ENCODE assay signal across 1 cellular context in the genomic region with DNA sequence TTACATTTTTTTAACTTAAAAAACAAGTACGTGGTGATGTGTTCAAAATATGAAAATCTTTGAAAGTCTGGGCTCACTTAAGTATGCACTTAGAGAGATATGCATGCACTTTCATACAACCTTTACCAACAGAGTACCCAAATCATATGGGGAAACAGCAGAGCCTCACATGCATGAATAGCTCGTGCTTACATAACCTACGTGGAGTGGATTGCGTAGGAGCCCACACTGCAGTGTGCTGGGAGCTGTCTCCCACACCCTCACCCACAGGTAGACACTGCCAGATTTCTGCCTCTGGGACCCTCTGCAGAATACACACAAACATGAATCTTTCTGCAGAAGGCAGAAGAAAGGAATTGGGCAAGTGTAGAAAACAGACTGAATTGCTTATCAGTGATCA.
TF ChIP-seq lines count a peak whose summit lies in the region.

No MANE protein-coding gene starts in this region.

TF ChIP-seq in A549, 52 proteins besides CTCF, POLR2A, EP300 and RAD21 (continued from another document):
- TF ChIP-seq HES2 (IDR thresholded peaks at IDR 0.05) (no peak), MYC (IDR thresholded peaks at IDR 0.05; ENCODE audit: borderline replicate concordance, low read length) (no peak), EHMT2 (IDR thresholded peaks at IDR 0.05; ENCODE audit: low read depth) (no peak), NR3C1 (IDR thresholded peaks at IDR 0.05) (no peak), HEYL (CRISPR knock-in tag; IDR thresholded peaks at IDR 0.05) (no peak), POLR2AphosphoS2 (conservative IDR thresholded peaks at IDR 0.05; ENCODE audit: low read length) (no peak)
- TF ChIP-seq, protein P1, sequence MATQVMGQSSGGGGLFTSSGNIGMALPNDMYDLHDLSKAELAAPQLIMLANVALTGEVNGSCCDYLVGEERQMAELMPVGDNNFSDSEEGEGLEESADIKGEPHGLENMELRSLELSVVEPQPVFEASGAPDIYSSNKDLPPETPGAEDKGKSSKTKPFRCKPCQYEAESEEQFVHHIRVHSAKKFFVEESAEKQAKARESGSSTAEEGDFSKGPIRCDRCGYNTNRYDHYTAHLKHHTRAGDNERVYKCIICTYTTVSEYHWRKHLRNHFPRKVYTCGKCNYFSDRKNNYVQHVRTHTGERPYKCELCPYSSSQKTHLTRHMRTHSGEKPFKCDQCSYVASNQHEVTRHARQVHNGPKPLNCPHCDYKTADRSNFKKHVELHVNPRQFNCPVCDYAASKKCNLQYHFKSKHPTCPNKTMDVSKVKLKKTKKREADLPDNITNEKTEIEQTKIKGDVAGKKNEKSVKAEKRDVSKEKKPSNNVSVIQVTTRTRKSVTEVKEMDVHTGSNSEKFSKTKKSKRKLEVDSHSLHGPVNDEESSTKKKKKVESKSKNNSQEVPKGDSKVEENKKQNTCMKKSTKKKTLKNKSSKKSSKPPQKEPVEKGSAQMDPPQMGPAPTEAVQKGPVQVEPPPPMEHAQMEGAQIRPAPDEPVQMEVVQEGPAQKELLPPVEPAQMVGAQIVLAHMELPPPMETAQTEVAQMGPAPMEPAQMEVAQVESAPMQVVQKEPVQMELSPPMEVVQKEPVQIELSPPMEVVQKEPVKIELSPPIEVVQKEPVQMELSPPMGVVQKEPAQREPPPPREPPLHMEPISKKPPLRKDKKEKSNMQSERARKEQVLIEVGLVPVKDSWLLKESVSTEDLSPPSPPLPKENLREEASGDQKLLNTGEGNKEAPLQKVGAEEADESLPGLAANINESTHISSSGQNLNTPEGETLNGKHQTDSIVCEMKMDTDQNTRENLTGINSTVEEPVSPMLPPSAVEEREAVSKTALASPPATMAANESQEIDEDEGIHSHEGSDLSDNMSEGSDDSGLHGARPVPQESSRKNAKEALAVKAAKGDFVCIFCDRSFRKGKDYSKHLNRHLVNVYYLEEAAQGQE (IDR thresholded peaks at IDR 0.05): no peak
TF ChIP-seq in A549: peak in this region for 0.
